In the genomic region with DNA sequence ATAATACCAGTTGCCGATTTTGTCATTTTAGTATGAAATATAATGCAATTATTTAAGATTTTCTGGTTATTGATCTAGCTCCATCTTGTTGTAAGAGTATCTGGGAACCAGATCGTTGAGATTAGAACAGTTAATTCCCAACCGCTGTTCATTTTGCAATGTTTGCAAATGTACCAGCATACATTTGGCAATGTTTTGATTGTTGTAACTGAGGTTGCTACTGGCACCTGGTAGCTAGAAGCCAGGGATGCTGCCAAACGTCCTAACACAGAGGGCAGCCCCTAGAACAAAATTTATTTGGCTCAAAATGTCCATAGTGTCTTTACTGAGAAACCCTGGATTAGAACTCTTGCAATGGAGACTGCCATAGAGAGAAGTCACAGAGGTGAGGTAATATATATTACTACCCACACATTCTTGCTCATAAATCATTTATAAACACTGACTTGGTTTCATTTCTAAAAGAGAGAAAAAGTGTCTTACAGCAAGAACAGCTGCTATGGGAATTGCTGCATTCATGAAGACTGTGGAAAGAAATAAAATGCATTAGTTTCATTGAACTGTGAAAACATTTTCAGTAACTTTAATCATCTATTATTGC, we compare ENCODE assay signal across 1 cellular context.
TF ChIP-seq lines count a peak whose summit lies in the region.

No MANE protein-coding gene starts in this region.

TF ChIP-seq in WTC11, 78 proteins besides CTCF, POLR2A, EP300 and RAD21:
- TF ChIP-seq, protein P1, sequence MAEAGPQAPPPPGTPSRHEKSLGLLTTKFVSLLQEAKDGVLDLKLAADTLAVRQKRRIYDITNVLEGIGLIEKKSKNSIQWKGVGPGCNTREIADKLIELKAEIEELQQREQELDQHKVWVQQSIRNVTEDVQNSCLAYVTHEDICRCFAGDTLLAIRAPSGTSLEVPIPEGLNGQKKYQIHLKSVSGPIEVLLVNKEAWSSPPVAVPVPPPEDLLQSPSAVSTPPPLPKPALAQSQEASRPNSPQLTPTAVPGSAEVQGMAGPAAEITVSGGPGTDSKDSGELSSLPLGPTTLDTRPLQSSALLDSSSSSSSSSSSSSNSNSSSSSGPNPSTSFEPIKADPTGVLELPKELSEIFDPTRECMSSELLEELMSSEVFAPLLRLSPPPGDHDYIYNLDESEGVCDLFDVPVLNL (CRISPR knock-in tag; IDR thresholded peaks at IDR 0.05; ENCODE audit: borderline replicate concordance, low read depth), result no peak
- TF ChIP-seq, protein P2, sequence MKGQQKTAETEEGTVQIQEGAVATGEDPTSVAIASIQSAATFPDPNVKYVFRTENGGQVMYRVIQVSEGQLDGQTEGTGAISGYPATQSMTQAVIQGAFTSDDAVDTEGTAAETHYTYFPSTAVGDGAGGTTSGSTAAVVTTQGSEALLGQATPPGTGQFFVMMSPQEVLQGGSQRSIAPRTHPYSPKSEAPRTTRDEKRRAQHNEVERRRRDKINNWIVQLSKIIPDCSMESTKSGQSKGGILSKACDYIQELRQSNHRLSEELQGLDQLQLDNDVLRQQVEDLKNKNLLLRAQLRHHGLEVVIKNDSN (CRISPR knock-in tag; IDR thresholded peaks at IDR 0.05), result no peak
- no peak for TF ChIP-seq JUN (CRISPR knock-in tag; IDR thresholded peaks at IDR 0.05)
- TF ChIP-seq, protein P3, sequence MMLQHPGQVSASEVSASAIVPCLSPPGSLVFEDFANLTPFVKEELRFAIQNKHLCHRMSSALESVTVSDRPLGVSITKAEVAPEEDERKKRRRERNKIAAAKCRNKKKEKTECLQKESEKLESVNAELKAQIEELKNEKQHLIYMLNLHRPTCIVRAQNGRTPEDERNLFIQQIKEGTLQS (CRISPR knock-in tag; conservative IDR thresholded peaks at IDR 0.05), result no peak
